Comparison of ENCODE assay signal across 9 cellular contexts in the genomic region with DNA sequence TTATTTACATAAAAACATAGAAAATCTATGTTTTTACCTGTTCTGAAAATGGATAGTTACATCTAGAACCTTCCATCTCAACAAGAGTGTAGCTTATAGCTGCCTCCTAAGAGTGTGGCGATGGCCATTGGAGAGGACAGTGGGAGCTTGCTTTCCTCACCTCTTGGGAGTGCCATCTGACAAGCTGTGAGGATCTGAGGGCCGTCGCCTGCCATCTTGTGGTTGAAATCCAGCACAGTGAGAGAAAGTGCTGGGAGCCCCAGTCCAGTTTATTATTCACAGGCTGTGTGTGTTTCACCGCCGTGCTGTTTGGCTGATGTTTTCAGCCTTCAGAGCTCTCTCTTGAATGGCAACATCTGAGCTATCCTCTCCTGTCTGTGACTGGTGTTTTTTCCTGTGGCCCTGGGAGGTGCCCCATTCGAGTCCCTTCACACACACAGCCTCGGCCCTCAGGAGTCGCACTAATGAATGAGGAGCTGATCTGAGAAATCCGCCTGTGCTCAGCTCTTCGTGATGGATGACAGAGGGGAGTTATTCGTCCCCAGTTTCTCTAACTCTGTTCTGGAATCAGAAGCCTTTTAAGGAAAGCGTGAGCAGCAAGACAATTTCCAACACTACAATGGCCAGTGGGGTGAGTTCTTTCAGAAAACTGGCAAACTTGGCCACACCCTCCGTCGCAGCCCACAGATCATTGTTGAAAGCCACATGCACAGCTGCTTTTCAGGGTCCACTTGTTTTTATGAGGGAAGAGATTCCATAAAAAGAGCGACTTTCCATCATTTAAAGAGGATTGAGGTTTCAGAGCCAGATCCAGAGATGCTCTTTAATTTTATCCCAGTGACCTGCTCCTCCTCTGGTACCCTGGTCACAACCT.
DNase-seq lines count a peak whose midpoint lies in the region; ATAC-seq and TF ChIP-seq lines count a peak whose summit lies in the region.
"Had no signal": no experiment of that assay in that cellular context is flagged by ENCODE, and none has a peak within 500 bp of the region (broad histone marks: within the 10 kb centered on the region; RNA-seq: fewer than 3 reads in every experiment).

No MANE protein-coding gene starts in this region.

- no peaks in the 10 kb centered on the region for H3F3A ChIP-seq in DOHH2 (ENCODE audit: control insufficient read depth, insufficient read depth)

- no peak overlapping the region for H3K18ac ChIP-seq in trophoblast cell (ENCODE audit: low read length)

- no peak overlapping the region for H2AK5ac ChIP-seq in trophoblast cell (ENCODE audit: low read length)

- H3K4me1 Mint-ChIP-seq in activated CD8-positive, alpha-beta T cell treated with anti-CD3 and anti-CD28 coated beads, Interleukin-2, amount 10 ng/mL, durations not matched to agents 7 days and 5 days (ENCODE audit: low read depth) = no peaks in the 10 kb centered on the region
- H3K4me1 Mint-ChIP-seq: activated B cell treated with CpG ODN at 0.5 μM for 24 hours had no signal

- H4K8ac ChIP-seq in trophoblast cell (ENCODE audit: low read depth, low read length) = peak overlapping the region; percentile 22

- H2BK5ac ChIP-seq in trophoblast cell (ENCODE audit: low read depth, low read length, poor library complexity) = no peak overlapping the region

- H3K9me3 Mint-ChIP-seq in activated CD8-positive, alpha-beta T cell treated with anti-CD3 and anti-CD28 coated beads, Interleukin-2, amount 10 ng/mL, durations not matched to agents 7 days and 5 days (ENCODE audit: insufficient read depth) = no peaks in the 10 kb centered on the region
- H3K9me3 Mint-ChIP-seq: activated B cell treated with CpG ODN at 0.5 μM for 24 hours had no signal

- no peak overlapping the region for H4K91ac ChIP-seq in trophoblast cell (ENCODE audit: low read depth, low read length)

- ATAC-seq in activated CD8-positive, alpha-beta T cell treated with anti-CD3 and anti-CD28 coated beads, Interleukin-2, amount 10 ng/mL, durations not matched to agents 7 days and 5 days = no peak
- no peak for ATAC-seq in HG02571 (IDR thresholded peaks at IDR 0.05; ENCODE audit: unreplicated experiment)

- no peak overlapping the region for H3K23ac ChIP-seq in trophoblast cell (ENCODE audit: low read length)

- peaks cover 5% of the 10 kb centered on the region for H3K79me1 ChIP-seq in trophoblast cell (ENCODE audit: low read length)

- H2BK12ac ChIP-seq in trophoblast cell (ENCODE audit: low read length) = no peak overlapping the region

- no peak overlapping the region for H3K4ac ChIP-seq in trophoblast cell (ENCODE audit: low read depth, low read length)

- H3K9me3 ChIP-seq in DOHH2 (ENCODE audit: control insufficient read depth, insufficient read depth, low read length) = no peaks in the 10 kb centered on the region
- no peaks in the 10 kb centered on the region for H3K9me3 ChIP-seq in HEK293 (ENCODE audit: control insufficient read depth, insufficient read depth, low read depth, low read length)
- H3K9me3 ChIP-seq in trophoblast cell (ENCODE audit: insufficient read depth, low read depth, low read length) = no peaks in the 10 kb centered on the region

- no peaks in the 10 kb centered on the region for H3K36me3 ChIP-seq in DOHH2 (ENCODE audit: control insufficient read depth, low read length)
- no peaks in the 10 kb centered on the region for H3K36me3 ChIP-seq in HEK293 (ENCODE audit: control insufficient read depth in 2 of 2, insufficient read depth in 1 of 2, low read length in 2 of 2)
- H3K36me3 ChIP-seq in trophoblast cell (ENCODE audit: control insufficient read depth in 1 of 2, insufficient read depth in 2 of 2, low read length in 2 of 2) = no peaks in the 10 kb centered on the region

- H3K4me3 Mint-ChIP-seq in activated CD8-positive, alpha-beta T cell treated with anti-CD3 and anti-CD28 coated beads, Interleukin-2, amount 10 ng/mL, durations not matched to agents 7 days and 5 days = no peak overlapping the region
- H3K4me3 Mint-ChIP-seq: activated B cell treated with CpG ODN at 0.5 μM for 24 hours had no signal

- no peak overlapping the region for H3K27ac ChIP-seq in DOHH2 (ENCODE audit: low read depth, low read length)
- no peak overlapping the region for H3K27ac ChIP-seq in HEK293 (ENCODE audit: extremely low read depth, low read depth, low read length)
- no peak overlapping the region for H3K27ac ChIP-seq in trophoblast cell (ENCODE audit: low read depth, low read length)

- H3K27me3 ChIP-seq in DOHH2 (ENCODE audit: control insufficient read depth, low read length) = peaks cover 12% of the 10 kb centered on the region; the same call in 1 of the 2 replicates
- H3K27me3 ChIP-seq in trophoblast cell (ENCODE audit: insufficient read depth, low read length) = no peaks in the 10 kb centered on the region

- no peaks in the 10 kb centered on the region for H3K9me2 ChIP-seq in DOHH2 (replicated peaks; ENCODE audit: control insufficient read depth, low read length)

- H3K79me2 ChIP-seq in DOHH2 (ENCODE audit: control insufficient read depth, low read length) (no peaks in the 10 kb centered on the region), trophoblast cell (ENCODE audit: control insufficient read depth, insufficient read depth, low read length, poor library complexity) (no peaks in the 10 kb centered on the region)

- no peak overlapping the region for H2BK120ac ChIP-seq in trophoblast cell (ENCODE audit: insufficient read depth, low read length, poor library complexity)

- WGBS in trophoblast cell (ENCODE audit: extremely low coverage, insufficient coverage, insufficient read length) = no CpG with 5 or more reads among the region's 15 CpGs

- no peak overlapping the region for H4K12ac ChIP-seq in trophoblast cell (ENCODE audit: low read depth, low read length)

- peak overlapping the region; percentile 51 for H3K9ac ChIP-seq in trophoblast cell (ENCODE audit: low read length)

- H3K4me3 ChIP-seq in DOHH2 (ENCODE audit: low read length) = no peak overlapping the region
- H3K4me3 ChIP-seq in HEK293 (ENCODE audit: low read depth, low read length) = no peak overlapping the region
- no peak overlapping the region for H3K4me3 ChIP-seq in trophoblast cell (ENCODE audit: low read depth, low read length)

- H3K27ac Mint-ChIP-seq in activated CD8-positive, alpha-beta T cell treated with anti-CD3 and anti-CD28 coated beads, Interleukin-2, amount 10 ng/mL, durations not matched to agents 7 days and 5 days = no peak overlapping the region
- H3K27ac Mint-ChIP-seq: activated B cell treated with CpG ODN at 0.5 μM for 24 hours had no signal

- no peaks in the 10 kb centered on the region for H4K20me1 ChIP-seq in DOHH2 (ENCODE audit: control insufficient read depth, insufficient read depth, low read depth, low read length)

- no peak overlapping the region for H3K14ac ChIP-seq in trophoblast cell (ENCODE audit: low read length)

- H3K4me2 ChIP-seq in DOHH2 (ENCODE audit: low read length) = no peak overlapping the region
- no peak overlapping the region for H3K4me2 ChIP-seq in trophoblast cell (ENCODE audit: low read length)

- TF ChIP-seq CTCF in DOHH2 (IDR thresholded peaks at IDR 0.05; ENCODE audit: low read depth, low read length, poor library complexity, severe bottlenecking) (peak; percentile 59), HEK293 (tag by site-specific recombination; IDR thresholded peaks at IDR 0.05) (peak; percentile 90)

- H3K4me1 ChIP-seq in DOHH2 (ENCODE audit: control insufficient read depth, low read length) (no peaks in the 10 kb centered on the region), HEK293 (ENCODE audit: control insufficient read depth, insufficient read depth, low read length) (no peaks in the 10 kb centered on the region), trophoblast cell (ENCODE audit: control insufficient read depth in 1 of 2, insufficient read depth in 2 of 2, low read length in 2 of 2) (peaks cover 0 to 8% of the 10 kb centered on the region in 2 experiments)

- H3K36me3 Mint-ChIP-seq in activated CD8-positive, alpha-beta T cell treated with anti-CD3 and anti-CD28 coated beads, Interleukin-2, amount 10 ng/mL, durations not matched to agents 7 days and 5 days (ENCODE audit: low read depth) = no peaks in the 10 kb centered on the region

- DNase-seq in NCI-H2196 treated with DMSO at 0.1 percent for 48 hours (lab: John Stamatoyannopoulos, UW; ENCODE audit: unreplicated experiment) (peak; percentile 28), glomerular visceral epithelial cell (ENCODE audit: extremely low spot score) (peak; percentile 84), trophoblast cell (peak; percentile 67 to 84), NCI-H2171 (lab: John Stamatoyannopoulos, UW) (no peak)
- DNase-seq in activated CD8-positive, alpha-beta T cell treated with anti-CD3 and anti-CD28 coated beads, Interleukin-2, amount 10 ng/mL, durations not matched to agents 7 days and 5 days = peak; percentile 25
- DNase-seq: activated B cell treated with CpG ODN at 0.5 μM for 24 hours had no signal

- POLR2A ChIA-PET in HEK293 (lab: Yijun Ruan, JAX) = interaction anchor here (1.8 kb wide), 1 partner anchor 277 kb away, joined by 8 read pairs; a partner anchor contains a TSS
- POLR2A ChIA-PET in activated CD8-positive, alpha-beta T cell treated with anti-CD3 and anti-CD28 coated beads, Interleukin-2, amount 10 ng/mL, durations not matched to agents 7 days and 5 days (lab: Charles Lee) = no interaction called here

- H3K27me3 Mint-ChIP-seq in activated CD8-positive, alpha-beta T cell treated with anti-CD3 and anti-CD28 coated beads, Interleukin-2, amount 10 ng/mL, durations not matched to agents 7 days and 5 days (ENCODE audit: low read depth) = peaks cover 2% of the 10 kb centered on the region

- CTCF ChIA-PET in HEK293 (lab: Yijun Ruan, JAX) = interaction anchor here (0.5 to 2.8 kb wide), 52 partner anchors 9 to 565 kb away, joined by 3 to 28 read pairs (median 4); a partner anchor contains a TSS
- CTCF ChIA-PET in activated CD8-positive, alpha-beta T cell treated with anti-CD3 and anti-CD28 coated beads, Interleukin-2, amount 10 ng/mL, durations not matched to agents 7 days and 5 days (lab: Charles Lee) = interaction anchor here (0.9 to 1.3 kb wide), 3 partner anchors 13 to 268 kb away, joined by 3 to 4 read pairs (median 4); no protein-coding TSS in a partner anchor

- H2AFZ ChIP-seq in trophoblast cell (ENCODE audit: insufficient read depth, low read length, poor library complexity) = no peak overlapping the region

TF ChIP-seq in HEK293, 187 proteins besides CTCF, POLR2A, EP300 and RAD21 (continues in another document):
- TF ChIP-seq, protein P1, sequence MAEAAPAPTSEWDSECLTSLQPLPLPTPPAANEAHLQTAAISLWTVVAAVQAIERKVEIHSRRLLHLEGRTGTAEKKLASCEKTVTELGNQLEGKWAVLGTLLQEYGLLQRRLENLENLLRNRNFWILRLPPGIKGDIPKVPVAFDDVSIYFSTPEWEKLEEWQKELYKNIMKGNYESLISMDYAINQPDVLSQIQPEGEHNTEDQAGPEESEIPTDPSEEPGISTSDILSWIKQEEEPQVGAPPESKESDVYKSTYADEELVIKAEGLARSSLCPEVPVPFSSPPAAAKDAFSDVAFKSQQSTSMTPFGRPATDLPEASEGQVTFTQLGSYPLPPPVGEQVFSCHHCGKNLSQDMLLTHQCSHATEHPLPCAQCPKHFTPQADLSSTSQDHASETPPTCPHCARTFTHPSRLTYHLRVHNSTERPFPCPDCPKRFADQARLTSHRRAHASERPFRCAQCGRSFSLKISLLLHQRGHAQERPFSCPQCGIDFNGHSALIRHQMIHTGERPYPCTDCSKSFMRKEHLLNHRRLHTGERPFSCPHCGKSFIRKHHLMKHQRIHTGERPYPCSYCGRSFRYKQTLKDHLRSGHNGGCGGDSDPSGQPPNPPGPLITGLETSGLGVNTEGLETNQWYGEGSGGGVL (tag by site-specific recombination; IDR thresholded peaks at IDR 0.05) = no peak
